In genomic region chr7:117873056-117873932, GRCh38 we compare ENCODE assay signal across 1 cellular context.
A peak's percentile ranks its signal among the peaks of the same experiment; 100 is the strongest.
TF ChIP-seq lines count a peak whose summit lies in the region.

Gene CTTNBP2 (minus strand): TSS chr7:117873441. CDS start chr7:117873415, 26 bp downstream.

TF ChIP-seq in GM12878, 131 proteins besides CTCF, POLR2A, EP300 and RAD21 (continued from another document):
- TF ChIP-seq ZSCAN29 (IDR thresholded peaks at IDR 0.05) (0 out of 2 replicates have a peak, but pooled peaks have one; percentile 17), SUZ12 (IDR thresholded peaks at IDR 0.05; ENCODE audit: unreplicated experiment) (peak; percentile 99)
TF ChIP-seq in GM12878: peak in this region for 2.
